38 cellular contexts compared by ENCODE assay signal in the genomic region with DNA sequence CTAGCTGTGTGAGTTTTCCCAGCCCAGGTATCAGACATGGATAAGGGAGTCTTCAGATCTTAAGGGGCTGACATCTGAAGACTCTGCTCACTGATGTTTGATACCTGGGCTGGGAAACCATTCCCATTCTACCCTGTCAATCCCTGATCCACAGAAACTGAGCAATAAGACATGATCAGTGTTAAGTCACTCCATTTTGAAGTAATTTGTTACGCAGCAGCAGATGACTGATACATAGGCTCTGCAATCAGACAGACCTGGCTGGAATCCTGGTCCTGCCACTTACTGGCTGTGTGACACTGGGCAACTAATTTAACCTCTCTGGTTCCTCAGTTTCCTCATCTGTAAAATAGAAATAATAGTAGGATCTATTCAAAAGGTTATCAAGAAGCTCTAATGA. TPM values are rescaled to one million over a fixed set of nuclear protein-coding genes. Genes with fewer than 3 reads are reported as not detected.
"Had no signal": no experiment of that assay in that cellular context is flagged by ENCODE, and none has a peak within 500 bp of the region (broad histone marks: within the 10 kb centered on the region; RNA-seq: fewer than 3 reads in every experiment).

No MANE protein-coding gene starts in this region.

- H3K9me3 ChIP-seq: MG63 had no signal

- H3K27me3 ChIP-seq: MG63 had no signal

- DNase-seq: Karpas-422, Kasumi-1, MG63, MM.1S, MV-4-11, NCI-H1048, NCI-H1092, NCI-H1092 treated with DMSO at 0.1 percent for 48 hours, NCI-H1105, NCI-H1105 treated with DMSO at 0.1 percent for 48 hours, NCI-H1417, NCI-H1417 treated with DMSO at 0.1 percent for 48 hours, NCI-H1436, NCI-H1436 treated with DMSO at 0.1 percent for 48 hours, NCI-H146, NCI-H1694, NCI-H1694 treated with DMSO at 0.1 percent for 48 hours, NCI-H187, NCI-H187 treated with DMSO at 0.1 percent for 48 hours, NCI-H1930, NCI-H2029, NCI-H2029 treated with DMSO at 0.1 percent for 48 hours, NCI-H2081, NCI-H2081 treated with DMSO at 0.1 percent for 48 hours, NCI-H2107, NCI-H2171, NCI-H2171 treated with DMSO at 0.1 percent for 48 hours, NCI-H2227 treated with DMSO at 0.1 percent for 48 hours, NCI-H226, NCI-H345, NCI-H446, NCI-H446 treated with DMSO at 0.1 percent for 48 hours, NCI-H510A, NCI-H510A treated with DMSO at 0.1 percent for 48 hours, NCI-H524 had no signal

- H3K4me3 ChIP-seq: MG63 had no signal

RNA-seq across cellular contexts. Expression of gene MEIG1, which starts 11.9 kb away (rescaled TPM):
- total RNA-seq: LHCN-M2, M059J, NCI-H460 had no signal
